ENCODE assay signal across 1 cellular context in genomic region chr1:217188280-217189235, GRCh38.
TF ChIP-seq lines count a peak whose summit lies in the region.

No MANE protein-coding gene starts in this region.

TF ChIP-seq in HepG2, 621 proteins besides CTCF, POLR2A, EP300 and RAD21 (continued from another document):
- TF ChIP-seq ESRRA (CRISPR knock-in tag; IDR thresholded peaks at IDR 0.05; ENCODE audit: low read depth) = no peak
- TF ChIP-seq SIX1 (CRISPR knock-in tag; IDR thresholded peaks at IDR 0.05; ENCODE audit: borderline replicate concordance) = no peak
- no peak for TF ChIP-seq ZBTB14 (CRISPR knock-in tag; IDR thresholded peaks at IDR 0.05)
- TF ChIP-seq ZFAT (CRISPR knock-in tag; conservative IDR thresholded peaks at IDR 0.05) = no peak
TF ChIP-seq in HepG2: peak in this region for 0.
